In genomic region chr12:58920102-58920955, GRCh38 we compare ENCODE assay signal across 1 cellular context.
TF ChIP-seq lines count a peak whose summit lies in the region.

LRIG3 (minus strand) TSS chr12:58920504; CDS start chr12:58920235, 269 bp downstream.

TF ChIP-seq in GM12878, 131 proteins besides CTCF, POLR2A, EP300 and RAD21 (continued from another document and continues in another):
- TF ChIP-seq CEBPZ (IDR thresholded peaks at IDR 0.05; ENCODE audit: low read depth, low read length): no peak
- TF ChIP-seq ZBTB33 (IDR thresholded peaks at IDR 0.05): no peak
- no peak for TF ChIP-seq ZNF207 (IDR thresholded peaks at IDR 0.05; ENCODE audit: borderline replicate concordance)
- TF ChIP-seq E4F1 (IDR thresholded peaks at IDR 0.05; ENCODE audit: borderline replicate concordance, partially characterized antibody): no peak
- no peak for TF ChIP-seq HDAC6 (IDR thresholded peaks at IDR 0.05; ENCODE audit: unreplicated experiment)
- no peak for TF ChIP-seq NR2C1 (IDR thresholded peaks at IDR 0.05)
- TF ChIP-seq NFXL1 (IDR thresholded peaks at IDR 0.05; ENCODE audit: borderline replicate concordance): no peak
- TF ChIP-seq PRDM15 (CRISPR knock-in tag; IDR thresholded peaks at IDR 0.05): no peak
- TF ChIP-seq MLLT1 (IDR thresholded peaks at IDR 0.05): no peak
- TF ChIP-seq CBX5 (IDR thresholded peaks at IDR 0.05; ENCODE audit: low read depth): no peak
- no peak for TF ChIP-seq TARDBP (IDR thresholded peaks at IDR 0.05; ENCODE audit: borderline replicate concordance)
- no peak for TF ChIP-seq ETV6 (conservative IDR thresholded peaks at IDR 0.05 in 1 of 2, IDR thresholded peaks at IDR 0.05 in 1 of 2; ENCODE audit: borderline replicate concordance in 1 of 2, low read depth in 1 of 2)
- TF ChIP-seq EGR1 (IDR thresholded peaks at IDR 0.05; ENCODE audit: borderline replicate concordance in 1 of 2, low read depth in 2 of 2, low read length in 2 of 2): no peak
- no peak for TF ChIP-seq ZNF384 (IDR thresholded peaks at IDR 0.05; ENCODE audit: borderline replicate concordance, low read depth, low read length)
- no peak for TF ChIP-seq RCOR1 (conservative IDR thresholded peaks at IDR 0.05; ENCODE audit: low read depth, low read length)
- peak; percentile 89 for TF ChIP-seq USF1 (IDR thresholded peaks at IDR 0.05; ENCODE audit: borderline replicate concordance, extremely low read length, insufficient read depth, low read depth, low read length)
- no peak for TF ChIP-seq ZNF217 (IDR thresholded peaks at IDR 0.05)
- no peak for TF ChIP-seq CHD4 (IDR thresholded peaks at IDR 0.05)
- TF ChIP-seq MTA3 (IDR thresholded peaks at IDR 0.05; ENCODE audit: borderline replicate concordance, low read length): no peak
- no peak for TF ChIP-seq TAF1 (IDR thresholded peaks at IDR 0.05; ENCODE audit: borderline replicate concordance, low read depth, low read length)
- TF ChIP-seq RFX5 (IDR thresholded peaks at IDR 0.05; ENCODE audit: low read depth, low read length): no peak
- TF ChIP-seq FOS (IDR thresholded peaks at IDR 0.05; ENCODE audit: borderline replicate concordance, extremely low read depth, insufficient read length): no peak
- TF ChIP-seq WRNIP1 (IDR thresholded peaks at IDR 0.05; ENCODE audit: borderline replicate concordance, low read depth, low read length): no peak
- peak; percentile 68 for TF ChIP-seq RAD51 (IDR thresholded peaks at IDR 0.05)
- no peak for TF ChIP-seq POU2F2 (IDR thresholded peaks at IDR 0.05; ENCODE audit: borderline replicate concordance, low read depth, low read length)
- TF ChIP-seq PBX3 (IDR thresholded peaks at IDR 0.05; ENCODE audit: insufficient replicate concordance, low read depth, low read length): no peak
- no peak for TF ChIP-seq CUX1 (IDR thresholded peaks at IDR 0.05; ENCODE audit: insufficient replicate concordance, low read depth, low read length)
- TF ChIP-seq FOXM1 (IDR thresholded peaks at IDR 0.05; ENCODE audit: low read depth, low read length): no peak
- TF ChIP-seq TCF12 (IDR thresholded peaks at IDR 0.05; ENCODE audit: low read depth, low read length): no peak
- no peak for TF ChIP-seq GATAD2B (conservative IDR thresholded peaks at IDR 0.05; ENCODE audit: low read depth)
- TF ChIP-seq MAX (IDR thresholded peaks at IDR 0.05; ENCODE audit: low read depth, low read length): 0 out of 2 replicates have a peak, but pooled peaks have one; percentile 24
